Comparison of ENCODE assay signal across 18 cellular contexts in genomic region chr1:214241060-214241459, GRCh38.
"Had no signal": no experiment of that assay in that cellular context is flagged by ENCODE, and none has a peak within 500 bp of the region (broad histone marks: within the 10 kb centered on the region; RNA-seq: fewer than 3 reads in every experiment).

No MANE protein-coding gene starts in this region.

- H3K4me1 ChIP-seq: esophagus squamous epithelium, heart right ventricle, left lung had no signal

- H3K4me3 ChIP-seq: dorsolateral prefrontal cortex, esophagus squamous epithelium, heart right ventricle, left lung, ovary, thoracic aorta had no signal

- FAIRE-seq: frontal cortex, keratinocyte had no signal

- H3K36me3 ChIP-seq: esophagus squamous epithelium, heart right ventricle, left lung, ovary, thoracic aorta had no signal

- DNase-seq: activated CD4-positive, alpha-beta T cell treated with anti-CD3 and anti-CD28 coated beads, Interleukin-2, amount 50 U/mL, for 48 hours; activated CD4-positive, CD25-positive, alpha-beta regulatory T cell treated with anti-CD3 and anti-CD28 coated beads, Interleukin-2, amount 50 U/mL, for 72 hours; activated effector memory CD4-positive, alpha-beta T cell treated with anti-CD3 and anti-CD28 coated beads, Interleukin-2, amount 50 U/mL, for 16 hours; activated T-cell treated with anti-CD3 and anti-CD28 coated beads, Interleukin-2, amount 50 U/mL, for 4 hours; amygdala; dorsolateral prefrontal cortex; esophagus squamous epithelium; heart right ventricle; left lung; mesendoderm; ovary; stimulated activated CD4-positive, alpha-beta T cell treated with anti-CD3 and anti-CD28 coated beads, Interleukin-4, amount 100 ng/mL, for 1 hour; stimulated activated CD8-positive, alpha-beta memory T cell treated with anti-CD3 and anti-CD28 coated beads, Interleukin-4, amount 100 ng/mL, for 48 hours; stimulated activated naive CD8-positive, alpha-beta T cell treated with anti-CD3 and anti-CD28 coated beads, Interleukin-15, amount 100 ng/mL, for 72 hours; T-helper 1 cell had no signal

- ATAC-seq: activated T-cell treated with anti-CD3 and anti-CD28 coated beads, Interleukin-2, amount 50 U/mL, for 4 hours; heart right ventricle; left lung; stimulated activated naive CD8-positive, alpha-beta T cell treated with anti-CD3 and anti-CD28 coated beads, Interleukin-15, amount 100 ng/mL, for 72 hours had no signal

- H3K27me3 ChIP-seq: dorsolateral prefrontal cortex, ovary had no signal

- H3K27ac ChIP-seq: dorsolateral prefrontal cortex, esophagus squamous epithelium, heart right ventricle, left lung, ovary, thoracic aorta had no signal

- H3K9me3 ChIP-seq: esophagus squamous epithelium, heart right ventricle, left lung, ovary, thoracic aorta had no signal
